Comparison of ENCODE assay signal across 33 cellular contexts in genomic region chr17:74901353-74902145, GRCh38. TPM values are rescaled to one million over a fixed set of nuclear protein-coding genes. Genes with fewer than 3 reads are reported as not detected.
"Had no signal": no experiment of that assay in that cellular context is flagged by ENCODE, and none has a peak within 500 bp of the region (broad histone marks: within the 10 kb centered on the region; RNA-seq: fewer than 3 reads in every experiment).

No MANE protein-coding gene starts in this region.

- H3K4me3 ChIP-seq: coronary artery, esophagus squamous epithelium, lung, mucosa of descending colon, prostate gland, right atrium auricular region, sigmoid colon, stomach, testis, tibial artery had no signal

- H3K4me3 Mint-ChIP-seq: effector memory CD8-positive, alpha-beta T cell; memory B cell; mesothelial cell of epicardium; naive B cell; natural killer cell treated with Interleukin-12 subunit alpha and Interleukin-12 subunit beta and Interleukin-15 and Interleukin-18, amount 100 ng/mL, for 72 hours; neural crest cell; stimulated activated effector memory CD8-positive, alpha-beta T cell treated with anti-CD3 and anti-CD28 coated beads, Interleukin-12 subunit alpha, Interleukin-12 subunit beta, amount 100 ng/mL, for 72 hours; type B pancreatic cell had no signal

- ATAC-seq: effector memory CD8-positive, alpha-beta T cell; left lobe of liver; mucosa of descending colon had no signal

- H3K36me3 Mint-ChIP-seq: memory B cell; mesothelial cell of epicardium; naive B cell; natural killer cell treated with Interleukin-12 subunit alpha and Interleukin-12 subunit beta and Interleukin-15 and Interleukin-18, amount 100 ng/mL, for 72 hours; stimulated activated effector memory CD8-positive, alpha-beta T cell treated with anti-CD3 and anti-CD28 coated beads, Interleukin-12 subunit alpha, Interleukin-12 subunit beta, amount 100 ng/mL, for 72 hours; type B pancreatic cell had no signal

- H3K27ac Mint-ChIP-seq: effector memory CD8-positive, alpha-beta T cell; memory B cell; mesothelial cell of epicardium; naive B cell; natural killer cell treated with Interleukin-12 subunit alpha and Interleukin-12 subunit beta and Interleukin-15 and Interleukin-18, amount 100 ng/mL, for 72 hours; stimulated activated effector memory CD8-positive, alpha-beta T cell treated with anti-CD3 and anti-CD28 coated beads, Interleukin-12 subunit alpha, Interleukin-12 subunit beta, amount 100 ng/mL, for 72 hours; type B pancreatic cell had no signal

- H3K9me3 ChIP-seq: esophagus squamous epithelium, mucosa of descending colon, prostate gland, right atrium auricular region, sigmoid colon, stomach, testis, tibial artery had no signal

- H3K4me1 Mint-ChIP-seq: memory B cell; naive B cell; neural crest cell; stimulated activated effector memory CD8-positive, alpha-beta T cell treated with anti-CD3 and anti-CD28 coated beads, Interleukin-12 subunit alpha, Interleukin-12 subunit beta, amount 100 ng/mL, for 72 hours had no signal

- DNase-seq: dermis blood vessel endothelial cell; effector memory CD8-positive, alpha-beta T cell; erythroblast; esophagus squamous epithelium; foreskin melanocyte; head of caudate nucleus; kidney; mucosa of descending colon; naive B cell; sigmoid colon; stimulated activated CD4-positive, alpha-beta T cell treated with anti-CD3 and anti-CD28 coated beads, Interleukin-2, amount 100 ng/mL, for 24 hours; stimulated activated CD4-positive, alpha-beta T cell treated with anti-CD3 and anti-CD28 coated beads, Interleukin-4, amount 100 ng/mL, for 24 hours; stimulated activated naive CD4-positive, alpha-beta T cell treated with Interleukin-2 at 50 U/mL for 16 hours; stomach; testis; tibial artery had no signal

- H3K27me3 ChIP-seq: right atrium auricular region, testis had no signal

- H3K4me1 ChIP-seq: prostate gland, right atrium auricular region, sigmoid colon, testis, tibial artery had no signal

- H3K27ac ChIP-seq: coronary artery, esophagus squamous epithelium, prostate gland, right atrium auricular region, sigmoid colon, stomach, testis, tibial artery had no signal

- H3K36me3 ChIP-seq: esophagus squamous epithelium, prostate gland, right atrium auricular region, sigmoid colon, stomach, tibial artery had no signal

RNA-seq across cellular contexts. Expression of gene FADS6, which starts 8.1 kb away (rescaled TPM):
- total RNA-seq: dermis blood vessel endothelial cell; glomerular endothelial cell; kidney; lung; natural killer cell treated with Interleukin-12 subunit alpha and Interleukin-12 subunit beta and Interleukin-15 and Interleukin-18, amount 100 ng/mL, for 72 hours; neural crest cell; osteocyte; prostate gland; right atrium auricular region; sigmoid colon; skeletal muscle tissue had no signal

RNA-seq across cellular contexts. Expression of gene USH1G, which starts 21.5 kb away (rescaled TPM):
- total RNA-seq: dermis blood vessel endothelial cell; glomerular endothelial cell; left lobe of liver; lung; mucosa of descending colon; natural killer cell treated with Interleukin-12 subunit alpha and Interleukin-12 subunit beta and Interleukin-15 and Interleukin-18, amount 100 ng/mL, for 72 hours; neural crest cell; osteocyte; sigmoid colon; subcutaneous adipose tissue had no signal

RNA-seq across cellular contexts. Expression of gene OTOP2, which starts 22.5 kb away (rescaled TPM):
- total RNA-seq: dermis blood vessel endothelial cell; glomerular endothelial cell; kidney; left lobe of liver; liver; lung; mesothelial cell of epicardium; natural killer cell treated with Interleukin-12 subunit alpha and Interleukin-12 subunit beta and Interleukin-15 and Interleukin-18, amount 100 ng/mL, for 72 hours; neural crest cell; osteocyte; right atrium auricular region; skeletal muscle tissue; urinary bladder had no signal

RNA-seq across cellular contexts. Expression of gene OTOP3, which starts 34.1 kb away (rescaled TPM):
- total RNA-seq: dermis blood vessel endothelial cell; glomerular endothelial cell; kidney; left lobe of liver; liver; lung; mesothelial cell of epicardium; natural killer cell treated with Interleukin-12 subunit alpha and Interleukin-12 subunit beta and Interleukin-15 and Interleukin-18, amount 100 ng/mL, for 72 hours; neural crest cell; osteocyte; prostate gland; right atrium auricular region; sigmoid colon; skeletal muscle tissue; subcutaneous adipose tissue; urinary bladder had no signal
